In the genomic region with DNA sequence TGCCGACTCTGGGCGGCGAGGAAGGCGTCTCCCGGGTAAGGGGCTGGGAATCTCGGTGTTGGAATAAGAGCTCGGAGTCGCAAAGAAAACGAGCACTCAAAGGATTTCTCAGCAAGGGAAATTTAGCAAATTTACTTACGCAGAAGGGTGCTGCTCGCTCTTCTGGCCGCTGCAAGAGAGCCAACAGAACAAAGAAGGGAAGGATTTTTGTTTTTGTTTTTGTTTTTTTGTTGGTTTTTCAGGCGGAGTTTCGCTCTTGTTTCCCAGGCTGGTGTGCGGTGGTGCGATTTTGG, we compare ENCODE assay signal across 8 cellular contexts. TPM values are rescaled to one million over a fixed set of nuclear protein-coding genes. Genes with fewer than 3 reads are reported as not detected.
DNase-seq lines count a peak whose midpoint lies in the region; ATAC-seq and TF ChIP-seq lines count a peak whose summit lies in the region.

No MANE protein-coding gene starts in this region.

- H3K36me3 ChIP-seq in right lobe of liver (no peaks in the 10 kb centered on the region), tibial artery (no peaks in the 10 kb centered on the region)

- H3K4me3 Mint-ChIP-seq in activated T-cell treated with anti-CD3 and anti-CD28 coated beads, Interleukin-2, amount 50 U/mL, for 24 hours, result peak overlapping the region; percentile 93

- peak overlapping the region; percentile 98 for H3K27ac Mint-ChIP-seq in activated T-cell treated with anti-CD3 and anti-CD28 coated beads, Interleukin-2, amount 50 U/mL, for 24 hours

- no peaks in the 10 kb centered on the region for H3K27me3 Mint-ChIP-seq in activated T-cell treated with anti-CD3 and anti-CD28 coated beads, Interleukin-2, amount 50 U/mL, for 24 hours

- no peaks in the 10 kb centered on the region for H3K9me3 Mint-ChIP-seq in activated T-cell treated with anti-CD3 and anti-CD28 coated beads, Interleukin-2, amount 50 U/mL, for 24 hours

- H3K9me3 ChIP-seq in right lobe of liver (no peaks in the 10 kb centered on the region), tibial artery (no peaks in the 10 kb centered on the region)

- in situ Hi-C loops in astrocyte of the cerebellum (cut with HindIII; ENCODE audit: low sequenced_read_pairs), result no loop called here

- intact Hi-C loops in right lobe of liver (cut with DNase I) (no loop called here), tibial artery (cut with DNase I; ENCODE audit: low total_unique reads) (no loop called here)

- peaks cover 0 to 13% (median 5%) of the 10 kb centered on the region in 4 donors for H3K4me1 ChIP-seq in right lobe of liver
- H3K4me1 ChIP-seq in tibial artery, result peaks cover 0 to 47% (median 26%) of the 10 kb centered on the region in 4 donors

- H3K27me3 ChIP-seq in right lobe of liver (no peaks in the 10 kb centered on the region), tibial artery (no peaks in the 10 kb centered on the region)

- H3K36me3 Mint-ChIP-seq in activated T-cell treated with anti-CD3 and anti-CD28 coated beads, Interleukin-2, amount 50 U/mL, for 24 hours (ENCODE audit: low read depth), result peaks cover 46% of the 10 kb centered on the region

- peaks cover 57% of the 10 kb centered on the region for H3K4me1 Mint-ChIP-seq in activated T-cell treated with anti-CD3 and anti-CD28 coated beads, Interleukin-2, amount 50 U/mL, for 24 hours (ENCODE audit: low read depth)

- H3K4me3 ChIP-seq in astrocyte of the cerebellum (ENCODE audit: low read depth, low read length), result peak overlapping the region; percentile 55
- H3K4me3 ChIP-seq in right lobe of liver, result peak overlapping the region; percentile 83 to 97 (median 97)
- H3K4me3 ChIP-seq in tibial artery, result peak overlapping the region; percentile 96

- no peak for TF ChIP-seq POLR2A in right lobe of liver (IDR thresholded peaks at IDR 0.05)
- TF ChIP-seq POLR2A in GM18505 (IDR thresholded peaks at IDR 0.05; ENCODE audit: borderline replicate concordance, extremely low read depth, insufficient read depth, insufficient read length), result no peak

- WGBS in right lobe of liver (ENCODE audit: insufficient coverage, low coverage, low lambda C conversion rate, missing lambda C conversion rate), result 0% methylated on average over 16 of the region's 16 CpGs

- TF ChIP-seq CTCF in astrocyte of the cerebellum (IDR thresholded peaks at IDR 0.05; ENCODE audit: low read depth, low read length, missing control alignments) (no peak), right lobe of liver (IDR thresholded peaks at IDR 0.05) (no peak), tibial artery (IDR thresholded peaks at IDR 0.05) (no peak)

- no peak for ATAC-seq in right lobe of liver
- ATAC-seq in HG03175 (IDR thresholded peaks at IDR 0.05; ENCODE audit: unreplicated experiment), result no peak
- no peak for ATAC-seq in GM18505 (IDR thresholded peaks at IDR 0.05; ENCODE audit: unreplicated experiment)

- DNase-seq in activated T-cell treated with anti-CD3 and anti-CD28 coated beads, Interleukin-2, amount 50 U/mL, for 24 hours, result no peak
- DNase-seq in activated T-cell treated with anti-CD3 and anti-CD28 coated beads, Interleukin-2, amount 50 U/mL, for 48 hours, result no peak
- DNase-seq in astrocyte of the cerebellum (ENCODE audit: low read depth) (no peak), right lobe of liver (no peak), tibial artery (no peak), A172 (ENCODE audit: low spot score) (no peak)

- H3K27ac ChIP-seq in right lobe of liver (peak overlapping the region; percentile 66 to 89 (median 78)), tibial artery (peak overlapping the region; percentile 93 to 95)

RNA-seq across cellular contexts. Expression of gene GTF3C5, which starts 0.3 kb away (rescaled TPM):
- total RNA-seq in right lobe of liver, result 10 to 100 TPM; 18.4 to 30.5 (median 19.8) TPM
- total RNA-seq in A172 (2014; rRNA removed; shearing (Covaris generic)), result 98.4 and 98.6 TPM in 2 replicates

RNA-seq across cellular contexts. Expression of gene CEL, which starts 30.7 kb away (rescaled TPM):
- under 1 TPM in 4 of 6 experiments, not detected in 2; 0.19 to 0.35 (median 0.26) TPM for total RNA-seq in right lobe of liver
- 0.77 and 1.0 TPM in 2 replicates for total RNA-seq in A172 (2014; rRNA removed; shearing (Covaris generic))

RNA-seq across cellular contexts. Expression of gene GFI1B, which starts 52.6 kb away (rescaled TPM):
- under 1 TPM in 3 of 6 experiments, not detected in 3; 0.24 to 0.64 (median 0.39) TPM for total RNA-seq in right lobe of liver
- total RNA-seq in A172 (2014; rRNA removed; shearing (Covaris generic)), result 0.19 and 0.47 TPM in 2 replicates
